ENCODE assay signal across 1 cellular context in the genomic region with DNA sequence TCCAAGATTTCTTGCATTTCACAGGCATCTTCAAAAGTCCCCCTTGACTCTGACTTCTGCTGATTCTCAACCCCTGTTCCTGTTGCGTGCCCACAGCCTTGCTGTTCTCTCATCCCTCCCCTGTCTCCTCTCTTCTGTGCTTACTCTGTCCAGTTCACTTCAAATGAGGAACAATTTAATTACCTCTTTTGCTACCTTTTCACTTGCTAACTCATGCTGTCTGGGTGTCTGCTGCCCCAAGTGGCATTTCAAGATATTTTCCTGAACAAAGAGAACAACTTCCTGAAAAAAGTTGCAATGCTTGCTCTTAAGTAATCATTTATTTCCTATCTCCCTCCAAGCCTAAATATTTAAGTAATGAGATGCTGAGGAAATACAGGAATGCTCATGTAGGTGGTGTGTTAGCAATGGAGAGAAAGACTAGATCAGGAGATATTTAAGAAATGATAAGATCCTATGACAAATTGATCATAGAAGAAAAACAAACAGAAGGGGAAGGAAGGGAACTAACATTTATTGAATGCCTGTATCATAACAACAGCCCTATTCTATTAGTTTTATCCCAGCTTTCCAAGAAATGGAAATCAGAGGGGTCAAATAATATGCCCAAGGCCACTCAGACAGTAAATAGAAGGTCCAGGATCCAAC.
TF ChIP-seq lines count a peak whose summit lies in the region.

No MANE protein-coding gene starts in this region.

TF ChIP-seq in GM23338, 12 proteins besides CTCF, POLR2A, EP300 and RAD21 (continued from another document):
- TF ChIP-seq, protein P1, sequence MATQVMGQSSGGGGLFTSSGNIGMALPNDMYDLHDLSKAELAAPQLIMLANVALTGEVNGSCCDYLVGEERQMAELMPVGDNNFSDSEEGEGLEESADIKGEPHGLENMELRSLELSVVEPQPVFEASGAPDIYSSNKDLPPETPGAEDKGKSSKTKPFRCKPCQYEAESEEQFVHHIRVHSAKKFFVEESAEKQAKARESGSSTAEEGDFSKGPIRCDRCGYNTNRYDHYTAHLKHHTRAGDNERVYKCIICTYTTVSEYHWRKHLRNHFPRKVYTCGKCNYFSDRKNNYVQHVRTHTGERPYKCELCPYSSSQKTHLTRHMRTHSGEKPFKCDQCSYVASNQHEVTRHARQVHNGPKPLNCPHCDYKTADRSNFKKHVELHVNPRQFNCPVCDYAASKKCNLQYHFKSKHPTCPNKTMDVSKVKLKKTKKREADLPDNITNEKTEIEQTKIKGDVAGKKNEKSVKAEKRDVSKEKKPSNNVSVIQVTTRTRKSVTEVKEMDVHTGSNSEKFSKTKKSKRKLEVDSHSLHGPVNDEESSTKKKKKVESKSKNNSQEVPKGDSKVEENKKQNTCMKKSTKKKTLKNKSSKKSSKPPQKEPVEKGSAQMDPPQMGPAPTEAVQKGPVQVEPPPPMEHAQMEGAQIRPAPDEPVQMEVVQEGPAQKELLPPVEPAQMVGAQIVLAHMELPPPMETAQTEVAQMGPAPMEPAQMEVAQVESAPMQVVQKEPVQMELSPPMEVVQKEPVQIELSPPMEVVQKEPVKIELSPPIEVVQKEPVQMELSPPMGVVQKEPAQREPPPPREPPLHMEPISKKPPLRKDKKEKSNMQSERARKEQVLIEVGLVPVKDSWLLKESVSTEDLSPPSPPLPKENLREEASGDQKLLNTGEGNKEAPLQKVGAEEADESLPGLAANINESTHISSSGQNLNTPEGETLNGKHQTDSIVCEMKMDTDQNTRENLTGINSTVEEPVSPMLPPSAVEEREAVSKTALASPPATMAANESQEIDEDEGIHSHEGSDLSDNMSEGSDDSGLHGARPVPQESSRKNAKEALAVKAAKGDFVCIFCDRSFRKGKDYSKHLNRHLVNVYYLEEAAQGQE (IDR thresholded peaks at IDR 0.05; ENCODE audit: unreplicated experiment), result no peak
- TF ChIP-seq ZNF331 (CRISPR knock-in tag; IDR thresholded peaks at IDR 0.05; ENCODE audit: low read depth) (no peak), CREB1 (CRISPR knock-in tag; IDR thresholded peaks at IDR 0.05; ENCODE audit: low read depth) (no peak), EZH2 (IDR thresholded peaks at IDR 0.05; ENCODE audit: low read depth, unreplicated experiment) (no peak)
TF ChIP-seq in GM23338: peak in this region for 0.
